26 cellular contexts compared by ENCODE assay signal in the genomic region with DNA sequence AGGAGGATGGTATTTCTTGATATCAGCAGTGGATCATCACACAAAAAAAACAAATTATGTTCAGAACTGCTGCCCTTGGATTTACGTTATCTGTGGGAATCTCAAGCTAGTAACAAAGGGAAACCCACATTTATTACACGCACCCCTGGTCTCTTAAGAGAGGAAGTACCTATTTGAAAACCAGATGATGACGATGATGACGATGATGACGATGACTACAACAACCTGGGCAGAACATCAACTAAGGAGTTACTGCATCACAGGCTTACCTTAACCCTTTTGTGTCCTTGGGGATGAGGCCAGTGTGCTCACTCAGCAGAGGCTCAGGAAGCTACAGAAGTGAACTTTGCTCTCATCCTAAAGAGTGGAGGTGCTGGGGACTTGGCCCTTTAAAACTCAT.
A peak's percentile ranks its signal among the peaks of the same experiment; 100 is the strongest.
DNase-seq lines count a peak whose midpoint lies in the region; ATAC-seq, FAIRE-seq and TF ChIP-seq lines count a peak whose summit lies in the region.
"Had no signal": no experiment of that assay in that cellular context is flagged by ENCODE, and none has a peak within 500 bp of the region (broad histone marks: within the 10 kb centered on the region; RNA-seq: fewer than 3 reads in every experiment).

No MANE protein-coding gene starts in this region.

- H3K27me3 ChIP-seq in PC-3 (ENCODE audit: low read length) = no peaks in the 10 kb centered on the region
- H3K27me3 ChIP-seq: foreskin keratinocyte, transverse colon had no signal

- no peaks in the 10 kb centered on the region for H3K36me3 ChIP-seq in PC-3 (ENCODE audit: low read depth, low read length)
- H3K36me3 ChIP-seq: transverse colon had no signal

- H3K79me2 ChIP-seq in PC-3 (ENCODE audit: low read length) = no peaks in the 10 kb centered on the region

- H3K36me3 Mint-ChIP-seq in memory B cell = no peaks in the 10 kb centered on the region
- H3K36me3 Mint-ChIP-seq: activated naive CD4-positive, alpha-beta T cell treated with anti-CD3 and anti-CD28 coated beads, Interleukin-2, amount 50 U/mL, for 72 hours had no signal

- BruUV-seq in PC-3 (replicated peaks; lab: Mats Ljungman, UMichigan) = no TSS peak

- no peak overlapping the region for H3K4me3 ChIP-seq in PC-3 (ENCODE audit: low read length)
- H3K4me3 ChIP-seq: transverse colon had no signal

- H4K20me1 ChIP-seq in PC-3 (ENCODE audit: low read length) = no peaks in the 10 kb centered on the region

- peak overlapping the region; percentile 4 for H3K4me3 Mint-ChIP-seq in memory B cell
- H3K4me3 Mint-ChIP-seq: activated CD4-positive, alpha-beta T cell treated with anti-CD3 and anti-CD28 coated beads, Interleukin-2, amount 10 ng/mL, durations not matched to agents 7 days and 5 days had no signal

- H3F3A ChIP-seq in PC-3 (ENCODE audit: low read length, unreplicated experiment) = no peaks in the 10 kb centered on the region

- peaks cover 2% of the 10 kb centered on the region for H3K9me3 Mint-ChIP-seq in memory B cell
- H3K9me3 Mint-ChIP-seq: activated CD4-positive, alpha-beta T cell treated with anti-CD3 and anti-CD28 coated beads, Interleukin-2, amount 10 ng/mL, durations not matched to agents 7 days and 5 days had no signal

- H3K27ac Mint-ChIP-seq in memory B cell = no peak overlapping the region
- H3K27ac Mint-ChIP-seq: activated CD4-positive, alpha-beta T cell treated with anti-CD3 and anti-CD28 coated beads, Interleukin-2, amount 10 ng/mL, durations not matched to agents 7 days and 5 days; activated naive CD4-positive, alpha-beta T cell treated with anti-CD3 and anti-CD28 coated beads, Interleukin-2, amount 50 U/mL, for 72 hours had no signal

- no peak overlapping the region for H3K9ac ChIP-seq in PC-3 (ENCODE audit: low read length)
- H3K9ac ChIP-seq: SK-N-SH had no signal

- no peaks in the 10 kb centered on the region for H3K4me1 ChIP-seq in PC-3 (ENCODE audit: insufficient read depth, low read length)
- H3K4me1 ChIP-seq: foreskin keratinocyte, transverse colon had no signal

- no peak for TF ChIP-seq CTCF in PC-3 (conservative IDR thresholded peaks at IDR 0.05; ENCODE audit: low read depth, low read length)

- H3K9me3 ChIP-seq in PC-3 (ENCODE audit: low read length) = 0 out of 2 replicates have a peak, but pooled peaks cover 7% of the 10 kb centered on the region
- H3K9me3 ChIP-seq: SK-N-SH, transverse colon had no signal

- H3K9me2 ChIP-seq in PC-3 (replicated peaks; ENCODE audit: low read length) = no peaks in the 10 kb centered on the region
- H3K9me2 ChIP-seq: SK-N-SH had no signal

- H3K27ac ChIP-seq in PC-3 (ENCODE audit: low read length) = no peak overlapping the region
- H3K27ac ChIP-seq: C4-2B, foreskin keratinocyte, HL-60, transverse colon had no signal

- CTCF ChIA-PET in PC-3 (lab: Charles Lee) = no interaction called here

- H2AFZ ChIP-seq in PC-3 (ENCODE audit: low read length) = no peak overlapping the region

- no peak overlapping the region for H3K4me2 ChIP-seq in PC-3 (ENCODE audit: low read length)
- H3K4me2 ChIP-seq: SK-N-SH had no signal

- intact Hi-C loops in PC-3 (cut with micrococcal nuclease) = no loop called here

- H3K27me3 Mint-ChIP-seq in memory B cell = no peaks in the 10 kb centered on the region
- H3K27me3 Mint-ChIP-seq: activated CD4-positive, alpha-beta T cell treated with anti-CD3 and anti-CD28 coated beads, Interleukin-2, amount 10 ng/mL, durations not matched to agents 7 days and 5 days had no signal

- H3K4me1 Mint-ChIP-seq in memory B cell = peaks cover 5% of the 10 kb centered on the region
- H3K4me1 Mint-ChIP-seq: activated CD4-positive, alpha-beta T cell treated with anti-CD3 and anti-CD28 coated beads, Interleukin-2, amount 10 ng/mL, durations not matched to agents 7 days and 5 days had no signal

- POLR2A ChIA-PET in PC-3 (lab: Charles Lee; ENCODE audit: unreplicated experiment) = no interaction called here

- FAIRE-seq in urothelium cell line (lab: Jason Lieb, UNC) = no peak
- FAIRE-seq: GM12892 had no signal

- ATAC-seq in GM19324 (IDR thresholded peaks at IDR 0.05; ENCODE audit: low FRiP score, unreplicated experiment) = peak; percentile 38
- ATAC-seq in GM21737 (IDR thresholded peaks at IDR 0.05; ENCODE audit: unreplicated experiment) = peak; percentile 11
- peak; percentile 36 for ATAC-seq in HG03095 (IDR thresholded peaks at IDR 0.05; ENCODE audit: unreplicated experiment)
- ATAC-seq in memory B cell (ENCODE audit: low read depth) = peak; percentile 63
- ATAC-seq in GM21360 (IDR thresholded peaks at IDR 0.05; ENCODE audit: unreplicated experiment) = no peak
- ATAC-seq in PC-3 = no peak
- ATAC-seq: activated naive CD4-positive, alpha-beta T cell treated with anti-CD3 and anti-CD28 coated beads, Interleukin-2, amount 50 U/mL, for 72 hours; esophagus mucosa; foreskin keratinocyte had no signal

- no peak for DNase-seq in memory B cell (ENCODE audit: low spot score in 2 of 2)
- no peak for DNase-seq in DMS114 treated with DMSO at 0.1 percent for 48 hours (lab: John Stamatoyannopoulos, UW; ENCODE audit: unreplicated experiment)
- DNase-seq in urothelium cell line (ENCODE audit: low spot score) = no peak
- no peak for DNase-seq in PC-3
- DNase-seq: activated CD4-positive, alpha-beta T cell treated with anti-CD3 and anti-CD28 coated beads, Interleukin-2, amount 10 ng/mL, durations not matched to agents 7 days and 5 days; anterior cingulate cortex; cortex of kidney; foreskin keratinocyte; NCI-H1105 treated with DMSO at 0.1 percent for 48 hours; NCI-H2081; NCI-H226; NCI-H748 treated with DMSO at 0.1 percent for 48 hours; nucleus accumbens; SK-N-SH; stimulated activated CD8-positive, alpha-beta memory T cell treated with anti-CD3 and anti-CD28 coated beads, Interleukin-4, amount 100 ng/mL, for 48 hours; T-helper 2 cell; transverse colon had no signal

Comparison
In these comparisons a context has a peak if more than half of its experiments do, and no peak if none do; other contexts are left out.
1. ATAC-seq: peak in GM19324 (single experiment), GM21737 (single experiment), HG03095 (single experiment) and memory B cell (single experiment); none in GM21360 (single experiment) and PC-3 (single experiment).